ENCODE assay signal across 8 cellular contexts in genomic region chr7:44769381-44770209, GRCh38. TPM values are rescaled to one million over a fixed set of nuclear protein-coding genes. Genes with fewer than 3 reads are reported as not detected.
A peak's percentile ranks its signal among the peaks of the same experiment; 100 is the strongest.
DNase-seq lines count a peak whose midpoint lies in the region; ATAC-seq and TF ChIP-seq lines count a peak whose summit lies in the region.

No MANE protein-coding gene starts in this region.

- H3K4me1 Mint-ChIP-seq in activated CD4-positive, alpha-beta T cell treated with anti-CD3 and anti-CD28 coated beads for 36 hours = peaks cover 31% of the 10 kb centered on the region
- peaks cover 10% of the 10 kb centered on the region for H3K4me1 Mint-ChIP-seq in progenitor cell of endocrine pancreas (ENCODE audit: low read depth)

- peaks cover 27% of the 10 kb centered on the region for H3K36me3 Mint-ChIP-seq in activated CD4-positive, alpha-beta T cell treated with anti-CD3 and anti-CD28 coated beads for 36 hours (ENCODE audit: low read depth)
- H3K36me3 Mint-ChIP-seq in progenitor cell of endocrine pancreas (ENCODE audit: insufficient read depth) = peaks cover 12% of the 10 kb centered on the region

- no peaks in the 10 kb centered on the region for H3K27me3 Mint-ChIP-seq in activated CD4-positive, alpha-beta T cell treated with anti-CD3 and anti-CD28 coated beads for 36 hours
- no peaks in the 10 kb centered on the region for H3K27me3 Mint-ChIP-seq in progenitor cell of endocrine pancreas

- peak; percentile 28 for DNase-seq in activated CD4-positive, alpha-beta T cell treated with anti-CD3 and anti-CD28 coated beads for 36 hours
- no peak for DNase-seq in activated CD4-positive, alpha-beta T cell treated with anti-CD3 and anti-CD28 coated beads, Interleukin-2, amount 50 U/mL, for 4 hours
- DNase-seq in RPMI7951 (ENCODE audit: low read depth) (peak; percentile 63), fibroblast of gingiva (ENCODE audit: low read depth) (peak; percentile 21), progenitor cell of endocrine pancreas (ENCODE audit: low spot score, unreplicated experiment) (no peak), NCI-H1694 treated with DMSO at 0.1 percent for 48 hours (lab: John Stamatoyannopoulos, UW) (no peak), NCI-H748 (lab: John Stamatoyannopoulos, UW; ENCODE audit: unreplicated experiment) (no peak)

- no peak overlapping the region for H3K4me3 Mint-ChIP-seq in activated CD4-positive, alpha-beta T cell treated with anti-CD3 and anti-CD28 coated beads for 36 hours
- no peak overlapping the region for H3K4me3 Mint-ChIP-seq in progenitor cell of endocrine pancreas (ENCODE audit: low read depth)

- intact Hi-C loops in activated CD4-positive, alpha-beta T cell treated with anti-CD3 and anti-CD28 coated beads for 36 hours (cut with DNase I, micrococcal nuclease) = no loop called here

- POLR2A ChIA-PET in activated CD4-positive, alpha-beta T cell treated with anti-CD3 and anti-CD28 coated beads for 36 hours (lab: Charles Lee) = no interaction called here

- no peaks in the 10 kb centered on the region for H3K9me3 Mint-ChIP-seq in activated CD4-positive, alpha-beta T cell treated with anti-CD3 and anti-CD28 coated beads for 36 hours (ENCODE audit: low read depth)
- no peaks in the 10 kb centered on the region for H3K9me3 Mint-ChIP-seq in progenitor cell of endocrine pancreas (ENCODE audit: low read depth)

- CTCF ChIA-PET in activated CD4-positive, alpha-beta T cell treated with anti-CD3 and anti-CD28 coated beads for 36 hours (lab: Charles Lee) = interaction anchor here (1.1 kb wide), 1 partner anchor 32 kb away, joined by 3 read pairs; no protein-coding TSS in a partner anchor

- ATAC-seq in activated CD4-positive, alpha-beta T cell treated with anti-CD3 and anti-CD28 coated beads for 36 hours = peak; percentile 45
- peak; percentile 66 for ATAC-seq in HG02763 (IDR thresholded peaks at IDR 0.05; ENCODE audit: unreplicated experiment)

- TF ChIP-seq CTCF in progenitor cell of endocrine pancreas (IDR thresholded peaks at IDR 0.05; ENCODE audit: unreplicated experiment) = no peak

- peak overlapping the region; percentile 32 for H3K27ac Mint-ChIP-seq in activated CD4-positive, alpha-beta T cell treated with anti-CD3 and anti-CD28 coated beads for 36 hours
- H3K27ac Mint-ChIP-seq in progenitor cell of endocrine pancreas = peak overlapping the region; percentile 38

RNA-seq across cellular contexts. Expression of gene ZMIZ2, which starts 20.9 kb away (rescaled TPM):
- 100 to 1,000 TPM in 1 of 2 experiments, 10 to 100 TPM in 1; 82.8 to 106 TPM for total RNA-seq in activated CD4-positive, alpha-beta T cell treated with anti-CD3 and anti-CD28 coated beads for 36 hours
- 6.6 and 7.9 TPM in 2 replicates for total RNA-seq in RPMI7951 (2014; rRNA removed; shearing (Covaris generic))
- total RNA-seq in progenitor cell of endocrine pancreas = 217 and 222 TPM in 2 replicates

RNA-seq across cellular contexts. Expression of gene PPIA, which starts 26.9 kb away (rescaled TPM):
- 1,000 to 10,000 TPM; 2,017 to 2,916 TPM for total RNA-seq in activated CD4-positive, alpha-beta T cell treated with anti-CD3 and anti-CD28 coated beads for 36 hours
- 9,490 and 10,456 TPM in 2 replicates for total RNA-seq in RPMI7951 (2014; rRNA removed; shearing (Covaris generic))
- total RNA-seq in progenitor cell of endocrine pancreas = 1,323 and 1,353 TPM in 2 replicates

Comparison
In these comparisons a context has a peak if more than half of its experiments do, and no peak if none do; other contexts are left out.
1. DNase-seq: peak in activated CD4-positive, alpha-beta T cell treated with anti-CD3 and anti-CD28 coated beads for 36 hours (single experiment), RPMI7951 (single experiment) and fibroblast of gingiva (single experiment); none in activated CD4-positive, alpha-beta T cell treated with anti-CD3 and anti-CD28 coated beads, Interleukin-2, amount 50 U/mL, for 4 hours (0 of 2), progenitor cell of endocrine pancreas (single experiment), NCI-H1694 treated with DMSO at 0.1 percent for 48 hours (single experiment) and NCI-H748 (single experiment).